In the genomic region with DNA sequence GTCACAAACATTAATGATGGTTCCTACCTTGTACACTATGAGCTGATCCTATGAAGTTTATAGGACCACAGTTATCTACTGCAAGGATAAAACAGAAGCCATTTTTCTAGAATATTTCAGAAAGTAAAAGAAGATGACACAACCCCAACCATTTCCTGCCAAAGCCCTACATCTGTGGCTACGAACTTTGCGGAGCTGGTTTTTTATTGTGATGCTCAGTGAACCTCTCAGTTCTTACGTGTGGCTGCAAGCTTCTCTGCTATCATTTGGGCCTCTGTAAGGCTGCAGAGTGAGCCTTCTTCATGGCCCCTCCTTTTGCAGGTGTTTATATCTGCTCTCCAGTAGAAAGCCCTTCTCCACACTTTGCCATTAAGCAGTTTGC, we compare ENCODE assay signal across 8 cellular contexts. TPM values are rescaled to one million over a fixed set of nuclear protein-coding genes. Genes with fewer than 3 reads are reported as not detected.
DNase-seq lines count a peak whose midpoint lies in the region; ATAC-seq and TF ChIP-seq lines count a peak whose summit lies in the region.

No MANE protein-coding gene starts in this region.

- peak; percentile 87 to 90 for ATAC-seq in CD4-positive, CD25-positive, alpha-beta regulatory T cell (ENCODE audit: low read depth in 2 of 2)
- peak; percentile 58 for ATAC-seq in GM21360 (IDR thresholded peaks at IDR 0.05; ENCODE audit: unreplicated experiment)

- intact Hi-C loops in colonic mucosa (cut with DNase I) = no loop called here

- no peaks in the 10 kb centered on the region for H3K36me3 Mint-ChIP-seq in CD4-positive, CD25-positive, alpha-beta regulatory T cell

- peak overlapping the region; percentile 91 for H3K27ac ChIP-seq in CD4-positive, CD25-positive, alpha-beta regulatory T cell (ENCODE audit: insufficient read depth, low read length, poor library complexity, severe bottlenecking)
- H3K27ac ChIP-seq in OCI-LY3 (ENCODE audit: low read length) = no peak overlapping the region
- peak overlapping the region; percentile 59 for H3K27ac ChIP-seq in colonic mucosa
- H3K27ac ChIP-seq in coronary artery = no peak overlapping the region

- peak; percentile 32 to 92 (median 87) for DNase-seq in CD4-positive, CD25-positive, alpha-beta regulatory T cell
- DNase-seq in colonic mucosa (no peak), coronary artery (ENCODE audit: low spot score) (no peak), NCI-H1048 (lab: John Stamatoyannopoulos, UW) (no peak), AG20443 (ENCODE audit: low spot score) (no peak), RKO (ENCODE audit: low spot score) (no peak)

- peak overlapping the region; percentile 93 to 99 (median 99) for H3K27ac Mint-ChIP-seq in CD4-positive, CD25-positive, alpha-beta regulatory T cell

- H3K9ac ChIP-seq in OCI-LY3 (ENCODE audit: low read length) (no peak overlapping the region), colonic mucosa (ENCODE audit: low read depth in 2 of 2, low read length in 2 of 2) (no peak overlapping the region)

- no peaks in the 10 kb centered on the region for H3K27me3 Mint-ChIP-seq in CD4-positive, CD25-positive, alpha-beta regulatory T cell

- peaks cover 44% of the 10 kb centered on the region for H3K4me1 ChIP-seq in CD4-positive, CD25-positive, alpha-beta regulatory T cell (ENCODE audit: control insufficient read depth, insufficient read depth, low read length, poor library complexity, severe bottlenecking)
- H3K4me1 ChIP-seq in OCI-LY3 (ENCODE audit: low read length) (peaks cover 61% of the 10 kb centered on the region), colonic mucosa (no peaks in the 10 kb centered on the region)

- H3K79me2 ChIP-seq in OCI-LY3 (ENCODE audit: low read length) = no peaks in the 10 kb centered on the region

- H3K4me3 ChIP-seq in CD4-positive, CD25-positive, alpha-beta regulatory T cell (ENCODE audit: low read depth, low read length) = peak overlapping the region; percentile 78
- H3K4me3 ChIP-seq in OCI-LY3 (ENCODE audit: low read length) = no peak overlapping the region
- H3K4me3 ChIP-seq in colonic mucosa = no peak overlapping the region
- H3K4me3 ChIP-seq in coronary artery = no peak overlapping the region

- H3K27me3 ChIP-seq in CD4-positive, CD25-positive, alpha-beta regulatory T cell (ENCODE audit: control insufficient read depth, insufficient read depth, low read length) = no peaks in the 10 kb centered on the region
- no peaks in the 10 kb centered on the region for H3K27me3 ChIP-seq in OCI-LY3 (ENCODE audit: low read depth, low read length)
- no peaks in the 10 kb centered on the region for H3K27me3 ChIP-seq in colonic mucosa

- no peaks in the 10 kb centered on the region for H3K36me3 ChIP-seq in CD4-positive, CD25-positive, alpha-beta regulatory T cell (ENCODE audit: control insufficient read depth, insufficient read depth, low read length)
- H3K36me3 ChIP-seq in OCI-LY3 (replicated peaks; ENCODE audit: low read depth, low read length) = no peaks in the 10 kb centered on the region
- H3K36me3 ChIP-seq in colonic mucosa = no peaks in the 10 kb centered on the region

- no peaks in the 10 kb centered on the region for H3K9me3 Mint-ChIP-seq in CD4-positive, CD25-positive, alpha-beta regulatory T cell

- peak overlapping the region; percentile 54 to 88 (median 73) for H3K4me3 Mint-ChIP-seq in CD4-positive, CD25-positive, alpha-beta regulatory T cell

- H4K20me1 ChIP-seq in OCI-LY3 (ENCODE audit: insufficient read depth, low read length) = no peaks in the 10 kb centered on the region

- H2AFZ ChIP-seq in OCI-LY3 (ENCODE audit: low read depth, low read length) = no peak overlapping the region

- H3K4me1 Mint-ChIP-seq in CD4-positive, CD25-positive, alpha-beta regulatory T cell = peaks cover 38 to 90% (median 50%) of the 10 kb centered on the region in 4 donors

- peak overlapping the region; percentile 10; the same call in 1 of the 2 replicates for H3K4me2 ChIP-seq in OCI-LY3 (ENCODE audit: low read length)

- TF ChIP-seq CTCF in OCI-LY3 (IDR thresholded peaks at IDR 0.05; ENCODE audit: low read depth, low read length) (no peak), colonic mucosa (IDR thresholded peaks at IDR 0.05) (no peak), coronary artery (IDR thresholded peaks at IDR 0.05) (no peak)

- no peaks in the 10 kb centered on the region for H3K9me3 ChIP-seq in CD4-positive, CD25-positive, alpha-beta regulatory T cell (ENCODE audit: control insufficient read depth in 2 of 2, low read length in 2 of 2)
- H3K9me3 ChIP-seq in OCI-LY3 (ENCODE audit: insufficient read depth, low read length) = no peaks in the 10 kb centered on the region
- H3K9me3 ChIP-seq in colonic mucosa = no peaks in the 10 kb centered on the region

RNA-seq across cellular contexts. Expression of a gene that starts 17.8 kb away (rescaled TPM):
- total RNA-seq in CD4-positive, CD25-positive, alpha-beta regulatory T cell = 330 TPM
- 100 to 1,000 TPM; 105 to 191 (median 161) TPM for polyA plus RNA-seq in CD4-positive, CD25-positive, alpha-beta regulatory T cell
- total RNA-seq in colonic mucosa = 1 to 10 TPM; 1.1 to 2.3 TPM

Comparison
In these comparisons a context has a peak if more than half of its experiments do, and no peak if none do; other contexts are left out.
1. DNase-seq: peak in CD4-positive, CD25-positive, alpha-beta regulatory T cell (3 of 3); none in colonic mucosa (single experiment), coronary artery (single experiment), NCI-H1048 (single experiment), AG20443 (single experiment) and RKO (single experiment).
2. H3K27ac ChIP-seq: peak in CD4-positive, CD25-positive, alpha-beta regulatory T cell (single experiment) and colonic mucosa (single experiment); none in OCI-LY3 (single experiment) and coronary artery (0 of 2).
3. RNA of a gene that starts 17.8 kb away (total RNA-seq): 330 TPM in CD4-positive, CD25-positive, alpha-beta regulatory T cell (single experiment); 1.1 to 2.3 TPM in colonic mucosa; every median in the first group is over 100 times any median in the second.